ENCODE assay signal across 25 cellular contexts in the genomic region with DNA sequence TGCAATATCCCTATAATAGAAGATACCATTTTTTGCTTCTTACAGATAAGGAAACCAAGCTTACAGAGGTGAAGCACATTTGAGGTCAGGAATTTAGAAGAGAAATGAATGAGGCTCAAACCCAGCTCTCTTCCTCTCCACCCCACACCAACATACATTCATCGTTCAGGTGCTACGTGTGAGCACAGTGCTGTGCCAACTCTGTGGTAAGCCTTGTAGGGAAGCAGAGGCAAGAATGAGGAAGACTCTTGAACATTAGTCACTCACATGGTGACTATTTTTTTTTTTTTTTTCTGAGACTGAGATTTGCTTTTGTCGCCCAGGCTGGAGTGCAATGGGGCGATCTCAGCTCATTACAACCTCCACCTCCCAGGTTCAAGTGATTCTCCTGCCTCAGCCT.
A peak's percentile ranks its signal among the peaks of the same experiment; 100 is the strongest.
DNase-seq lines count a peak whose midpoint lies in the region; ATAC-seq, FAIRE-seq and TF ChIP-seq lines count a peak whose summit lies in the region.
"Had no signal": no experiment of that assay in that cellular context is flagged by ENCODE, and none has a peak within 500 bp of the region (broad histone marks: within the 10 kb centered on the region; RNA-seq: fewer than 3 reads in every experiment).

No MANE protein-coding gene starts in this region.

- H3K4me3 ChIP-seq in bronchial epithelial cell (ENCODE audit: low read depth, low read length) (no peak overlapping the region), right atrium auricular region (no peak overlapping the region)
- H3K4me3 ChIP-seq: BLaER1 treated with 17β-estradiol and CSF1 and Interleukin-3, amounts not matched to agents 10 nM and 100 nM had no signal

- TF ChIP-seq CTCF in bronchial epithelial cell (IDR thresholded peaks at IDR 0.05; ENCODE audit: insufficient read depth, low read length, severe bottlenecking) (no peak), right atrium auricular region (IDR thresholded peaks at IDR 0.05) (no peak)

- FAIRE-seq in bronchial epithelial cell (lab: Jason Lieb, UNC) = no peak
- FAIRE-seq: A204.1, HTR-8/SVneo had no signal

- H3K36me3 ChIP-seq in bronchial epithelial cell (ENCODE audit: control insufficient read depth, insufficient read depth, low read length) (no peaks in the 10 kb centered on the region), right atrium auricular region (no peaks in the 10 kb centered on the region)
- H3K36me3 ChIP-seq: BLaER1 treated with 17β-estradiol and CSF1 and Interleukin-3, amounts not matched to agents 10 nM and 100 nM had no signal

- DNase-seq in Ammon's horn (ENCODE audit: low spot score) (peak; percentile 26), HT1080 (ENCODE audit: low read depth) (peak; percentile 23), bronchial epithelial cell (ENCODE audit: low read depth) (peak; percentile 64), medulla oblongata (ENCODE audit: extremely low spot score) (peak; percentile 28), dedifferentiated amniotic fluid mesenchymal stem cell (ENCODE audit: extremely low spot score) (no peak), right atrium auricular region (ENCODE audit: low spot score) (no peak), H4 (ENCODE audit: low spot score) (no peak)
- DNase-seq: CD8-positive, alpha-beta T cell; H7; HFFc6; IMR-90; Karpas-422; MM.1S; NCI-H187; NCI-H2107; NCI-H510A; NCI-H774; RPMI8226; SHP77 treated with DMSO at 0.1 percent for 48 hours; SK-N-SH had no signal

- no peaks in the 10 kb centered on the region for H3K4me1 ChIP-seq in right atrium auricular region

- H3K9me3 ChIP-seq in right atrium auricular region = no peaks in the 10 kb centered on the region
- H3K9me3 ChIP-seq: SK-N-SH had no signal

- ATAC-seq in HG02610 (IDR thresholded peaks at IDR 0.05; ENCODE audit: unreplicated experiment) = no peak
- ATAC-seq: CD8-positive, alpha-beta T cell had no signal

- H3K27me3 ChIP-seq in bronchial epithelial cell (ENCODE audit: control insufficient read depth, insufficient read depth, low read length) (no peaks in the 10 kb centered on the region), right atrium auricular region (no peaks in the 10 kb centered on the region)
- H3K27me3 ChIP-seq: BLaER1 treated with 17β-estradiol and CSF1 and Interleukin-3, amounts not matched to agents 10 nM and 100 nM had no signal

- H3K27ac ChIP-seq in right atrium auricular region = no peak overlapping the region
- H3K27ac ChIP-seq: BLaER1 treated with 17β-estradiol and CSF1 and Interleukin-3, amounts not matched to agents 10 nM and 100 nM; HL-60 had no signal

Comparison
In these comparisons a context has a peak if more than half of its experiments do, and no peak if none do; other contexts are left out.
1. DNase-seq: peak in Ammon's horn (single experiment), HT1080 (single experiment), bronchial epithelial cell (single experiment) and medulla oblongata (single experiment); none in dedifferentiated amniotic fluid mesenchymal stem cell (single experiment), right atrium auricular region (single experiment) and H4 (single experiment).